Comparison of ENCODE assay signal across 20 cellular contexts in genomic region chr3:133246119-133246518, GRCh38.
"Had no signal": no experiment of that assay in that cellular context is flagged by ENCODE, and none has a peak within 500 bp of the region (broad histone marks: within the 10 kb centered on the region; RNA-seq: fewer than 3 reads in every experiment).

No MANE protein-coding gene starts in this region.

- H3K9me3 ChIP-seq: tibial artery had no signal

- H3K9ac ChIP-seq: neural progenitor cell had no signal

- H3K4me3 ChIP-seq: lung, neural progenitor cell, tibial artery had no signal

- H3K27me3 ChIP-seq: brain microvascular endothelial cell, neural progenitor cell, tibial artery had no signal

- ATAC-seq: activated naive CD8-positive, alpha-beta T cell treated with anti-CD3 and anti-CD28 coated beads, Interleukin-2, amount 50 U/mL, for 24 hours; left colon; naive thymus-derived CD4-positive, alpha-beta T cell; stimulated activated naive CD8-positive, alpha-beta T cell treated with anti-CD3 and anti-CD28 coated beads, Interleukin-15, Interleukin-2, amounts not matched to agents 100 U/mL and 50 U/mL, for 24 hours had no signal

- DNase-seq: activated CD4-positive, alpha-beta memory T cell treated with anti-CD3 and anti-CD28 coated beads for 36 hours; activated CD4-positive, alpha-beta T cell treated with anti-CD3 and anti-CD28 coated beads for 48 hours; activated effector memory CD4-positive, alpha-beta T cell treated with Interleukin-2 at 50 U/mL for 16 hours; activated naive CD4-positive, alpha-beta T cell treated with anti-CD3 and anti-CD28 coated beads, Interleukin-2, amount 10 ng/mL, durations not matched to agents 7 days and 5 days; activated naive CD8-positive, alpha-beta T cell treated with anti-CD3 and anti-CD28 coated beads, Interleukin-2, amount 50 U/mL, for 24 hours; activated T-cell treated with anti-CD3 and anti-CD28 coated beads, Interleukin-2, amount 50 U/mL, for 48 hours; aorta; brain microvascular endothelial cell; effector memory CD4-positive, alpha-beta T cell; islet precursor cell; left colon; naive thymus-derived CD4-positive, alpha-beta T cell; stimulated activated CD4-positive, alpha-beta T cell treated with anti-CD3 and anti-CD28 coated beads, Interleukin-12 subunit alpha, Interleukin-12 subunit beta, amount 100 ng/mL, for 4 hours; stimulated activated CD4-positive, alpha-beta T cell treated with anti-CD3 and anti-CD28 coated beads, Interleukin-4, amount 100 ng/mL, for 4 hours; stimulated activated naive CD8-positive, alpha-beta T cell treated with anti-CD3 and anti-CD28 coated beads, Interleukin-15, Interleukin-2, amounts not matched to agents 100 U/mL and 50 U/mL, for 24 hours; substantia nigra; T-helper 1 cell; tibial artery had no signal

- H3K27ac ChIP-seq: brain microvascular endothelial cell, neural progenitor cell, tibial artery had no signal

- H3K4me2 ChIP-seq: neural progenitor cell had no signal

- H2AFZ ChIP-seq: neural progenitor cell had no signal

- H3K36me3 ChIP-seq: brain microvascular endothelial cell, neural progenitor cell, tibial artery had no signal

- H3K4me1 ChIP-seq: neural progenitor cell, tibial artery had no signal
